In the genomic region with DNA sequence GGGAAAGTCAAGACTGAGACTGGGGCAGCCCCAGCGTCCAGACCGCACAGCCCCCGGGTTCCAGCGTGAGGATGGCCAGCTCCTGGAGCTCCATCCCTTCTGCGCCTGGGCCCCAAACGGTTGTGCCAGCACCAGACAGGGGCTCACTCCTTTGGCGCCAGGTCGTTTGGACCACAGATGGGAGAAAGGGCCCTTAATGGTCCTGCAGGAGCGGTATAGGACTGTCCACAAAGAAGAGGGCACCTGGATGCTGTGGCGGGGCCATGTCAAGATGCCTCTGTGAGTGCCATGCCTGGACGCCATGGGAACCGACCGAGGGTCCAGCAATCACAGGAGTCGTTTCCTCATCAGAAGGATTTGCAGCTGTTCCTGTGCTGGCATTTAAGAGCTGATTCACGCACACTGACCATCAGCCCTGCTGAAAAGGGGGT, we compare ENCODE assay signal across 21 cellular contexts.
A peak's percentile ranks its signal among the peaks of the same experiment; 100 is the strongest.
DNase-seq lines count a peak whose midpoint lies in the region; ATAC-seq and TF ChIP-seq lines count a peak whose summit lies in the region.
"Had no signal": no experiment of that assay in that cellular context is flagged by ENCODE, and none has a peak within 500 bp of the region (broad histone marks: within the 10 kb centered on the region; RNA-seq: fewer than 3 reads in every experiment).

No MANE protein-coding gene starts in this region.

- no peak overlapping the region for H3K4me3 ChIP-seq in left lung
- no peak overlapping the region for H3K4me3 ChIP-seq in spleen
- H3K4me3 ChIP-seq in testis: no peak overlapping the region
- H3K4me3 ChIP-seq: BLaER1, upper lobe of left lung had no signal

- no peak for ATAC-seq in activated T-cell treated with anti-CD3 and anti-CD28 coated beads, Interleukin-2, amount 50 U/mL, for 72 hours (replicated peaks in 1 of 2)
- ATAC-seq in left lung: no peak
- no peak for ATAC-seq in GM21515 (IDR thresholded peaks at IDR 0.05; ENCODE audit: unreplicated experiment)
- ATAC-seq: stimulated activated naive CD8-positive, alpha-beta T cell treated with anti-CD3 and anti-CD28 coated beads, Interleukin-15, amount 100 ng/mL, for 72 hours had no signal

- whole genome bisulfite sequencing in spleen, 5 donors: 86 to 93% (median 88%) methylated on average over 15 of the region's 15 CpGs
- 92 to 93% methylated on average over 5 to 15 of the region's 15 CpGs for WGBS in testis, 2 donors

- no peak for TF ChIP-seq POLR2A in spleen (IDR thresholded peaks at IDR 0.05)
- TF ChIP-seq POLR2A in testis (IDR thresholded peaks at IDR 0.05): no peak

- no peaks in the 10 kb centered on the region for H3K36me3 Mint-ChIP-seq in activated T-cell treated with anti-CD3 and anti-CD28 coated beads, Interleukin-2, amount 50 U/mL, for 24 hours (ENCODE audit: low read depth)
- H3K36me3 Mint-ChIP-seq in activated T-cell treated with anti-CD3 and anti-CD28 coated beads, Interleukin-2, amount 50 U/mL, for 72 hours (ENCODE audit: insufficient read depth in 2 of 2): peaks cover 2 to 3% of the 10 kb centered on the region in 2 donors

- H3K27ac ChIP-seq in left lung (no peak overlapping the region), spleen (no peak overlapping the region), testis (no peak overlapping the region)
- H3K27ac ChIP-seq: BLaER1, upper lobe of left lung had no signal

- H3K4me1 ChIP-seq in left lung (no peaks in the 10 kb centered on the region), spleen (no peaks in the 10 kb centered on the region), testis (no peaks in the 10 kb centered on the region)
- H3K4me1 ChIP-seq: BLaER1, Caco-2, upper lobe of left lung had no signal

- no peak for TF ChIP-seq CTCF in left lung (IDR thresholded peaks at IDR 0.05)
- TF ChIP-seq CTCF in spleen (IDR thresholded peaks at IDR 0.05 in 8 of 11, conservative IDR thresholded peaks at IDR 0.05 in 3 of 11): no peak
- TF ChIP-seq CTCF in testis (IDR thresholded peaks at IDR 0.05): no peak

- no peak overlapping the region for H3K27ac Mint-ChIP-seq in activated T-cell treated with anti-CD3 and anti-CD28 coated beads, Interleukin-2, amount 50 U/mL, for 24 hours
- no peak overlapping the region for H3K27ac Mint-ChIP-seq in activated T-cell treated with anti-CD3 and anti-CD28 coated beads, Interleukin-2, amount 50 U/mL, for 72 hours
- H3K27ac Mint-ChIP-seq: activated B cell treated with CpG ODN at 0.5 μM for 24 hours; stimulated activated naive CD8-positive, alpha-beta T cell treated with anti-CD3 and anti-CD28 coated beads, Interleukin-15, amount 100 ng/mL, for 72 hours had no signal

- peak; percentile 20 for DNase-seq in activated T-cell treated with anti-CD3 and anti-CD28 coated beads, Interleukin-2, amount 50 U/mL, for 24 hours
- no peak for DNase-seq in activated T-cell treated with anti-CD3 and anti-CD28 coated beads, Interleukin-2, amount 50 U/mL, for 72 hours
- peak; percentile 37 for DNase-seq in activated CD8-positive, alpha-beta memory T cell treated with anti-CD3 and anti-CD28 coated beads, Interleukin-2, amount 50 U/mL, for 48 hours
- DNase-seq in left lung: peak; percentile 13 to 64
- peak; percentile 64 for DNase-seq in spleen
- DNase-seq in Kasumi-1 (lab: John Stamatoyannopoulos, UW): no peak
- DNase-seq in testis: no peak
- DNase-seq: activated B cell treated with CpG ODN at 0.5 μM for 24 hours; amygdala; dermis blood vessel endothelial cell; NCI-H1092; NCI-H2029 treated with DMSO at 0.1 percent for 48 hours; NCI-H345; OCI-M1; retina; stimulated activated CD4-positive, alpha-beta T cell treated with anti-CD3 and anti-CD28 coated beads, Interleukin-12 subunit alpha, Interleukin-12 subunit beta, amount 100 ng/mL, for 4 hours had no signal

- peaks cover 8% of the 10 kb centered on the region for H3K9me3 Mint-ChIP-seq in activated T-cell treated with anti-CD3 and anti-CD28 coated beads, Interleukin-2, amount 50 U/mL, for 24 hours
- peaks cover 4 to 9% of the 10 kb centered on the region in 2 donors for H3K9me3 Mint-ChIP-seq in activated T-cell treated with anti-CD3 and anti-CD28 coated beads, Interleukin-2, amount 50 U/mL, for 72 hours

- no peak overlapping the region for H3K4me3 Mint-ChIP-seq in activated T-cell treated with anti-CD3 and anti-CD28 coated beads, Interleukin-2, amount 50 U/mL, for 24 hours
- no peak overlapping the region for H3K4me3 Mint-ChIP-seq in activated T-cell treated with anti-CD3 and anti-CD28 coated beads, Interleukin-2, amount 50 U/mL, for 72 hours
- H3K4me3 Mint-ChIP-seq: activated B cell treated with CpG ODN at 0.5 μM for 24 hours; stimulated activated naive CD8-positive, alpha-beta T cell treated with anti-CD3 and anti-CD28 coated beads, Interleukin-15, amount 100 ng/mL, for 72 hours had no signal

- peaks cover 15% of the 10 kb centered on the region for H3K27me3 Mint-ChIP-seq in activated T-cell treated with anti-CD3 and anti-CD28 coated beads, Interleukin-2, amount 50 U/mL, for 24 hours
- H3K27me3 Mint-ChIP-seq in activated T-cell treated with anti-CD3 and anti-CD28 coated beads, Interleukin-2, amount 50 U/mL, for 72 hours (ENCODE audit: low read depth): peaks cover 13% of the 10 kb centered on the region

- intact Hi-C loops in left lung (cut with DNase I) (no loop called here), spleen (cut with DNase I; ENCODE audit: low total_unique reads) (no loop called here), testis (cut with DNase I; ENCODE audit: low total_unique reads) (no loop called here)

- H3K27me3 ChIP-seq in left lung: peaks cover 0 to 19% of the 10 kb centered on the region in 2 donors
- peaks cover 0 to 45% (median 12%) of the 10 kb centered on the region in 7 donors for H3K27me3 ChIP-seq in spleen (replicated peaks in 1 of 7)
- no peaks in the 10 kb centered on the region for H3K27me3 ChIP-seq in testis
- H3K27me3 ChIP-seq: BLaER1 had no signal

- H3K9me3 ChIP-seq in left lung (peaks cover 0 to 2% of the 10 kb centered on the region in 2 donors), spleen (peaks cover 0 to 15% (median 9%) of the 10 kb centered on the region in 8 donors), testis (no peaks in the 10 kb centered on the region)
- H3K9me3 ChIP-seq: Caco-2, upper lobe of left lung had no signal

- H3K36me3 ChIP-seq in left lung (no peaks in the 10 kb centered on the region), spleen (no peaks in the 10 kb centered on the region), testis (ENCODE audit: low read depth, missing control alignments) (no peaks in the 10 kb centered on the region)
- H3K36me3 ChIP-seq: BLaER1, upper lobe of left lung had no signal

- H3K4me1 Mint-ChIP-seq in activated T-cell treated with anti-CD3 and anti-CD28 coated beads, Interleukin-2, amount 50 U/mL, for 24 hours (ENCODE audit: low read depth): no peaks in the 10 kb centered on the region
- peaks cover 7% of the 10 kb centered on the region for H3K4me1 Mint-ChIP-seq in activated T-cell treated with anti-CD3 and anti-CD28 coated beads, Interleukin-2, amount 50 U/mL, for 72 hours (ENCODE audit: low read depth)
- H3K4me1 Mint-ChIP-seq: activated B cell treated with CpG ODN at 0.5 μM for 24 hours had no signal

Comparison
In these comparisons a context has a peak if more than half of its experiments do, and no peak if none do; other contexts are left out.
1. DNase-seq: peak in activated T-cell treated with anti-CD3 and anti-CD28 coated beads, Interleukin-2, amount 50 U/mL, for 24 hours (single experiment), activated CD8-positive, alpha-beta memory T cell treated with anti-CD3 and anti-CD28 coated beads, Interleukin-2, amount 50 U/mL, for 48 hours (single experiment), left lung (2 of 2) and spleen (single experiment); none in activated T-cell treated with anti-CD3 and anti-CD28 coated beads, Interleukin-2, amount 50 U/mL, for 72 hours (0 of 2), Kasumi-1 (0 of 2) and testis (single experiment).